Comparison of ENCODE assay signal across 13 cellular contexts in the genomic region with DNA sequence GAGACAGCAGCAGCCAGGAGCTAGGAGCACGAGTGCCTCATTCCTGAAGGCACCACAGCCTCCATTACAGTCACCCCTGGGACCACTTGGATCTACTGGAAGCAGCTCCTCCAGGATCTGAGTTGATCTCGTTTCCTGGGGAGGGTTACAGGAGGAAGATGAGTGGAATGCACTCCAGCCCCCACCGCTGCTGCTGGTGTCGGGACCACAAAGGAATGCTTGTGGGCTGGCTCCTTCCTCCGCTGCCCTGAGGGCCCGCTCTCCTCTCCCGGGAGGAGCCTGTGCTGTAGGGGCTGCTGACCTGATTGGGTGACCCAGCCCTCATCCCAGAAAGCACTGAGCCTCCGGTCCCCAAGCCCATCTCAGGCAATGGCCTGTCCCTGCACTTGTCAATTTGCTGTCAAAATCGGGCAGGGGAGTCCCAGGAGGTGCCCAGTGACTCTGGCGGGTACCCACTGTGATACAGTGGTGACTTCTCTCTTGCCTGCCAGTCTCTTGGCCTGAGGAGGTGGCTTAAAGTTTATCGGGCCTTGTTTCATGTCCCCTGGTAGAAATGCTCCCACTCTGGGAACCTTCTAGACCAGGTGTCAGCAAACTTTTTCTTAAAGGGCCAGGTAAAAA. TPM values are rescaled to one million over a fixed set of nuclear protein-coding genes. Genes with fewer than 3 reads are reported as not detected.
A peak's percentile ranks its signal among the peaks of the same experiment; 100 is the strongest.
DNase-seq lines count a peak whose midpoint lies in the region; ATAC-seq, FAIRE-seq and TF ChIP-seq lines count a peak whose summit lies in the region.
"Had no signal": no experiment of that assay in that cellular context is flagged by ENCODE, and none has a peak within 500 bp of the region (broad histone marks: within the 10 kb centered on the region; RNA-seq: fewer than 3 reads in every experiment).

No MANE protein-coding gene starts in this region.

- TF ChIP-seq RAD21 in H1 (IDR thresholded peaks at IDR 0.05 in 1 of 2, conservative IDR thresholded peaks at IDR 0.05 in 1 of 2; ENCODE audit: low read depth in 2 of 2, low read length in 2 of 2): no peak

- H3K9ac ChIP-seq in H1 (replicated peaks in 1 of 4; ENCODE audit: extremely low read depth in 1 of 4, low read depth in 3 of 4, low read length in 3 of 4): no peak overlapping the region

- H3K27me3 ChIP-seq in CD4-positive, CD25-positive, alpha-beta regulatory T cell (ENCODE audit: control insufficient read depth, insufficient read depth, low read length): no peaks in the 10 kb centered on the region
- H3K27me3 ChIP-seq in H1 (replicated peaks in 1 of 4; ENCODE audit: control insufficient read depth in 3 of 4, extremely low read depth in 1 of 4, insufficient read depth in 3 of 4, low read length in 3 of 4) (no peaks in the 10 kb centered on the region), sigmoid colon (no peaks in the 10 kb centered on the region)
- H3K27me3 ChIP-seq: neutrophil had no signal

- no peak overlapping the region for H3K23ac ChIP-seq in H1 (ENCODE audit: insufficient read length)

- H3K9me3 Mint-ChIP-seq in CD4-positive, CD25-positive, alpha-beta regulatory T cell: no peaks in the 10 kb centered on the region

- H3K4me3 ChIP-seq in CD4-positive, CD25-positive, alpha-beta regulatory T cell (ENCODE audit: low read depth, low read length): no peak overlapping the region
- no peak overlapping the region for H3K4me3 ChIP-seq in H1 (ENCODE audit: extremely low read depth in 1 of 4, insufficient read depth in 2 of 4, low read depth in 3 of 4, low read length in 4 of 4)
- no peak overlapping the region for H3K4me3 ChIP-seq in sigmoid colon

- no peak overlapping the region for H3K27ac ChIP-seq in CD4-positive, CD25-positive, alpha-beta regulatory T cell (ENCODE audit: insufficient read depth, low read length, poor library complexity, severe bottlenecking)
- H3K27ac ChIP-seq in H1 (ENCODE audit: low read depth, low read length) (no peak overlapping the region), sigmoid colon (peak overlapping the region in 1 of 4 donors; percentile 65)
- H3K27ac ChIP-seq: neutrophil had no signal

- peak overlapping the region; percentile 44 to 84 (median 69) for H3K27ac Mint-ChIP-seq in CD4-positive, CD25-positive, alpha-beta regulatory T cell

- H4K91ac ChIP-seq in H1 (replicated peaks; ENCODE audit: insufficient read length, low read length): no peak overlapping the region

- H3K79me1 ChIP-seq in H1 (ENCODE audit: low read depth, low read length): no peaks in the 10 kb centered on the region

- peak overlapping the region; percentile 49; the same call in 1 of the 2 replicates for H2BK5ac ChIP-seq in H1 (ENCODE audit: low read depth, low read length)

- no peak for FAIRE-seq in H1 (lab: Jason Lieb, UNC)

- no peak overlapping the region for H3K4me2 ChIP-seq in H1 (ENCODE audit: insufficient read depth in 1 of 2, low read depth in 2 of 2, low read length in 2 of 2)

- no peak overlapping the region for H2BK120ac ChIP-seq in H1 (replicated peaks; ENCODE audit: low read depth, low read length)

- no peak overlapping the region for H3K18ac ChIP-seq in H1 (ENCODE audit: extremely low read depth, low read length)

- WGBS in H1 (ENCODE audit: extremely low coverage in 1 of 2, insufficient coverage in 1 of 2, insufficient read length in 1 of 2, insufficient replicate concordance in 2 of 2, low coverage in 1 of 2, low lambda C conversion rate in 2 of 2, missing lambda C conversion rate in 1 of 2), 2 experiments: 92% methylated on average over 11 of the region's 11 CpGs; no CpG with 5 or more reads in 1 of the 2 experiments
- WGBS in sigmoid colon, 2 donors: 85 to 91% methylated on average over 11 of the region's 11 CpGs

- no peaks in the 10 kb centered on the region for H3K9me3 ChIP-seq in CD4-positive, CD25-positive, alpha-beta regulatory T cell (ENCODE audit: control insufficient read depth in 2 of 2, low read length in 2 of 2)
- H3K9me3 ChIP-seq in H1 (ENCODE audit: insufficient read depth in 2 of 2, low read depth in 1 of 2, low read length in 1 of 2): no peaks in the 10 kb centered on the region
- no peaks in the 10 kb centered on the region for H3K9me3 ChIP-seq in sigmoid colon
- H3K9me3 ChIP-seq: neutrophil had no signal

- no peak overlapping the region for H3K14ac ChIP-seq in H1 (ENCODE audit: insufficient read length)

- H4K5ac ChIP-seq in H1 (ENCODE audit: insufficient read length, low read depth, low read length): no peak overlapping the region

- H3K36me3 Mint-ChIP-seq in CD4-positive, CD25-positive, alpha-beta regulatory T cell: peaks cover 36% of the 10 kb centered on the region

- no peak overlapping the region for H4K8ac ChIP-seq in H1 (ENCODE audit: extremely low read depth, insufficient read depth, low read length)

- intact Hi-C loops in sigmoid colon (cut with DNase I): no loop called here

- H2BK12ac ChIP-seq in H1 (ENCODE audit: low read depth, low read length): no peak overlapping the region

- no peak for ATAC-seq in CD4-positive, CD25-positive, alpha-beta regulatory T cell (ENCODE audit: low read depth in 2 of 2)
- ATAC-seq in GM21423 (IDR thresholded peaks at IDR 0.05; ENCODE audit: unreplicated experiment): no peak
- ATAC-seq: SK-N-SH treated with all-trans-retinoic acid at 6 μM for 48 hours had no signal

- H2AK5ac ChIP-seq in H1 (ENCODE audit: low read depth, low read length): no peak overlapping the region

- H4K20me1 ChIP-seq in H1 (replicated peaks in 1 of 2; ENCODE audit: control insufficient read depth in 1 of 2, insufficient read depth in 2 of 2, low read length in 2 of 2): peaks cover 0 to 2% of the 10 kb centered on the region in 2 experiments

- no peak for TF ChIP-seq POLR2A in H1 (IDR thresholded peaks at IDR 0.05; ENCODE audit: control extremely low read depth in 1 of 2, low read depth in 2 of 2, low read length in 2 of 2)
- TF ChIP-seq POLR2A in sigmoid colon (IDR thresholded peaks at IDR 0.05): no peak

- no peaks in the 10 kb centered on the region for H3K27me3 Mint-ChIP-seq in CD4-positive, CD25-positive, alpha-beta regulatory T cell

- H2BK20ac ChIP-seq in H1 (ENCODE audit: low read length): no peak overlapping the region

- no peak for TF ChIP-seq EP300 in H1 (IDR thresholded peaks at IDR 0.05; ENCODE audit: borderline replicate concordance in 1 of 2, low read depth in 2 of 2, low read length in 2 of 2)
- TF ChIP-seq EP300 in sigmoid colon (IDR thresholded peaks at IDR 0.05): no peak

- no peak overlapping the region for H2BK15ac ChIP-seq in H1 (ENCODE audit: low read length)

- H3K4me1 ChIP-seq in CD4-positive, CD25-positive, alpha-beta regulatory T cell (ENCODE audit: control insufficient read depth, insufficient read depth, low read length, poor library complexity, severe bottlenecking): peaks cover 7% of the 10 kb centered on the region
- H3K4me1 ChIP-seq in H1 (replicated peaks in 1 of 4; ENCODE audit: control insufficient read depth in 3 of 4, insufficient read depth in 4 of 4, low read length in 3 of 4) (no peaks in the 10 kb centered on the region), sigmoid colon (no peaks in the 10 kb centered on the region)

- POLR2A ChIA-PET in H1 (lab: Charles Lee; ENCODE audit: partially characterized antibody): no interaction called here

- no peak overlapping the region for H3K4ac ChIP-seq in H1 (replicated peaks; ENCODE audit: insufficient read length, low read depth, low read length)

- H3K23me2 ChIP-seq in H1 (ENCODE audit: low read depth, low read length): no peaks in the 10 kb centered on the region

- H3K79me2 ChIP-seq in H1 (ENCODE audit: control insufficient read depth in 1 of 2, insufficient read depth in 2 of 2, low read length in 2 of 2): no peaks in the 10 kb centered on the region

- H3K36me3 ChIP-seq in CD4-positive, CD25-positive, alpha-beta regulatory T cell (ENCODE audit: control insufficient read depth, insufficient read depth, low read length): peaks cover 81% of the 10 kb centered on the region
- H3K36me3 ChIP-seq in H1 (ENCODE audit: control insufficient read depth in 2 of 4, insufficient read depth in 4 of 4, low read length in 3 of 4) (no peaks in the 10 kb centered on the region), sigmoid colon (peaks cover 10 to 71% (median 21%) of the 10 kb centered on the region in 4 donors)

- no peak for DNase-seq in CD4-positive, CD25-positive, alpha-beta regulatory T cell
- DNase-seq in M059J (ENCODE audit: low read depth) (peak; percentile 89), H1 (ENCODE audit: low read depth in 1 of 2, low spot score in 2 of 2) (no peak), non-pigmented ciliary epithelial cell (ENCODE audit: low read depth) (peak; percentile 46), AG08395 (ENCODE audit: low spot score) (no peak), sigmoid colon (no peak), NCI-H146 (lab: John Stamatoyannopoulos, UW) (no peak)
- DNase-seq: activated naive CD4-positive, alpha-beta T cell treated with anti-CD3 and anti-CD28 coated beads, Interleukin-2, amount 50 U/mL, for 16 hours; DMS 273 treated with DMSO at 0.1 percent for 48 hours; MM.1S had no signal

- no peak overlapping the region for H3K4me3 Mint-ChIP-seq in CD4-positive, CD25-positive, alpha-beta regulatory T cell

- CTCF ChIA-PET in H1 (lab: Charles Lee; ENCODE audit: partially characterized antibody): interaction anchor here (1.1 to 1.5 kb wide), 2 partner anchors 11 to 92 kb away, joined by 3 to 4 read pairs; no protein-coding TSS in a partner anchor

- TF ChIP-seq CTCF in H1 (IDR thresholded peaks at IDR 0.05; ENCODE audit: control extremely low read depth in 1 of 3, insufficient read depth in 1 of 3, low read depth in 1 of 3, low read length in 3 of 3) (no peak), sigmoid colon (IDR thresholded peaks at IDR 0.05) (no peak)

- H2AFZ ChIP-seq in H1 (ENCODE audit: low read length): no peak overlapping the region

- H3K56ac ChIP-seq in H1 (replicated peaks; ENCODE audit: insufficient read length, low read depth, low read length): no peak overlapping the region

- peaks cover 0 to 25% (median 12%) of the 10 kb centered on the region in 4 donors for H3K4me1 Mint-ChIP-seq in CD4-positive, CD25-positive, alpha-beta regulatory T cell

RNA-seq across cellular contexts. Expression of gene IL10RB, which starts 23.1 kb away (rescaled TPM):
- 30.9 TPM for total RNA-seq in CD4-positive, CD25-positive, alpha-beta regulatory T cell
- 100 to 1,000 TPM in 1 of 4 donors, 10 to 100 TPM in 3; 72.3 to 105 (median 84.9) TPM for polyA plus RNA-seq in CD4-positive, CD25-positive, alpha-beta regulatory T cell
- 94.3 and 102 TPM in 2 replicates for total RNA-seq in M059J (2014; rRNA removed; shearing (Covaris generic))
- total RNA-seq in H1 (2021; fragmentation: NEBNext Ultra II Directional; extraction: Animal tissue kit (Norgen Biotek cat#: 25700)): 2.5 and 3.2 TPM in 2 replicates
- 2.7 and 2.9 TPM in 2 replicates for polyA plus RNA-seq in H1 (2011; rRNA removed)
- polyA plus RNA-seq in H1 (2011; cell fraction: cytosol; rRNA removed): 4.7 TPM
- 2.4 TPM for polyA plus RNA-seq in H1 (2011; cell fraction: nucleus; rRNA removed)
- polyA plus RNA-seq in H1 (2012, experiment 1 of 2): 2.2 to 3.1 TPM (median 2.6 TPM) in 4 replicates
- 1.8 TPM for polyA plus RNA-seq in H1 (2012, experiment 2 of 2)
- polyA plus RNA-seq in H1 (2013, experiment 1 of 2): 4.1 TPM
- 4.9 TPM for polyA plus RNA-seq in H1 (2013, experiment 2 of 2)
- polyA minus RNA-seq in H1 (2011; rRNA and poly(A)+ RNA removed): 4.1 and 4.5 TPM in 2 replicates
- 4.0 TPM for polyA minus RNA-seq in H1 (2011; cell fraction: cytosol; rRNA and poly(A)+ RNA removed)
- 3.9 TPM for polyA minus RNA-seq in H1 (2011; cell fraction: nucleus; rRNA and poly(A)+ RNA removed)
- total RNA-seq in sigmoid colon: 10 to 100 TPM; 15.0 to 26.2 (median 23.6) TPM
- 10 to 100 TPM; 30.0 to 66.8 (median 34.4) TPM for polyA plus RNA-seq in sigmoid colon

RNA-seq across cellular contexts. Expression of gene IFNAR1, which starts 35.5 kb away (rescaled TPM):
- total RNA-seq in CD4-positive, CD25-positive, alpha-beta regulatory T cell: 23.9 TPM
- 10 to 100 TPM; 61.7 to 93.8 (median 68.4) TPM for polyA plus RNA-seq in CD4-positive, CD25-positive, alpha-beta regulatory T cell
- total RNA-seq in M059J (2014; rRNA removed; shearing (Covaris generic)): 15.1 and 19.8 TPM in 2 replicates
- 13.4 and 17.1 TPM in 2 replicates for total RNA-seq in H1 (2021; fragmentation: NEBNext Ultra II Directional; extraction: Animal tissue kit (Norgen Biotek cat#: 25700))
- 3.1 and 3.4 TPM in 2 replicates for polyA plus RNA-seq in H1 (2011; rRNA removed)
- 4.4 TPM for polyA plus RNA-seq in H1 (2011; cell fraction: cytosol; rRNA removed)
- 1.7 TPM for polyA plus RNA-seq in H1 (2011; cell fraction: nucleus; rRNA removed)
- 6.9 to 14.0 TPM (median 10.4 TPM) in 4 replicates for polyA plus RNA-seq in H1 (2012, experiment 1 of 2)
- 0.98 TPM for polyA plus RNA-seq in H1 (2012, experiment 2 of 2)
- 10.5 TPM for polyA plus RNA-seq in H1 (2013, experiment 1 of 2)
- 13.5 TPM for polyA plus RNA-seq in H1 (2013, experiment 2 of 2)
- polyA minus RNA-seq in H1 (2011; rRNA and poly(A)+ RNA removed): 5.3 and 6.1 TPM in 2 replicates
- 3.2 TPM for polyA minus RNA-seq in H1 (2011; cell fraction: cytosol; rRNA and poly(A)+ RNA removed)
- 8.5 TPM for polyA minus RNA-seq in H1 (2011; cell fraction: nucleus; rRNA and poly(A)+ RNA removed)
- total RNA-seq in sigmoid colon: 10 to 100 TPM; 23.5 to 32.6 (median 25.5) TPM
- polyA plus RNA-seq in sigmoid colon: 10 to 100 TPM in 1 of 3 donors, 1 to 10 TPM in 2; 6.6 to 26.5 (median 7.9) TPM

RNA-seq across cellular contexts. Expression of gene IFNAR2, which starts 59.6 kb away (rescaled TPM):
- 56.9 TPM for total RNA-seq in CD4-positive, CD25-positive, alpha-beta regulatory T cell
- polyA plus RNA-seq in CD4-positive, CD25-positive, alpha-beta regulatory T cell: 100 to 1,000 TPM; 110 to 121 (median 111) TPM
- 9.1 and 17.6 TPM in 2 replicates for total RNA-seq in M059J (2014; rRNA removed; shearing (Covaris generic))
- 13.9 and 16.1 TPM in 2 replicates for total RNA-seq in H1 (2021; fragmentation: NEBNext Ultra II Directional; extraction: Animal tissue kit (Norgen Biotek cat#: 25700))
- polyA plus RNA-seq in H1 (2011; rRNA removed): 8.6 and 12.2 TPM in 2 replicates
- polyA plus RNA-seq in H1 (2011; cell fraction: cytosol; rRNA removed): 14.1 TPM
- polyA plus RNA-seq in H1 (2011; cell fraction: nucleus; rRNA removed): 6.2 TPM
- polyA plus RNA-seq in H1 (2012, experiment 1 of 2): 10.8 to 14.6 TPM (median 13.2 TPM) in 4 replicates
- 8.6 TPM for polyA plus RNA-seq in H1 (2012, experiment 2 of 2)
- polyA plus RNA-seq in H1 (2013, experiment 1 of 2): 15.5 TPM
- polyA plus RNA-seq in H1 (2013, experiment 2 of 2): 16.9 TPM
- polyA minus RNA-seq in H1 (2011; rRNA and poly(A)+ RNA removed): 17.5 and 23.9 TPM in 2 replicates
- 7.1 TPM for polyA minus RNA-seq in H1 (2011; cell fraction: cytosol; rRNA and poly(A)+ RNA removed)
- 13.3 TPM for polyA minus RNA-seq in H1 (2011; cell fraction: nucleus; rRNA and poly(A)+ RNA removed)
- 10 to 100 TPM in 3 of 4 donors, 1 to 10 TPM in 1; 7.6 to 19.0 (median 12.2) TPM for total RNA-seq in sigmoid colon
- 10 to 100 TPM in 1 of 3 donors, 1 to 10 TPM in 2; 6.6 to 15.2 (median 7.9) TPM for polyA plus RNA-seq in sigmoid colon

Comparison
In these comparisons a context has a peak if more than half of its experiments do, and no peak if none do; other contexts are left out.
1. DNase-seq: peak in M059J (single experiment) and non-pigmented ciliary epithelial cell (single experiment); none in CD4-positive, CD25-positive, alpha-beta regulatory T cell (0 of 3), H1 (0 of 2), AG08395 (single experiment), sigmoid colon (single experiment) and NCI-H146 (single experiment).